In genomic region chr4:8353158-8353495, GRCh38 we compare ENCODE assay signal across 17 cellular contexts.
DNase-seq lines count a peak whose midpoint lies in the region; ATAC-seq and TF ChIP-seq lines count a peak whose summit lies in the region.
"Had no signal": no experiment of that assay in that cellular context is flagged by ENCODE, and none has a peak within 500 bp of the region (broad histone marks: within the 10 kb centered on the region; RNA-seq: fewer than 3 reads in every experiment).

No MANE protein-coding gene starts in this region.

- H3K23ac ChIP-seq in IMR-90 (ENCODE audit: low read depth, low read length): no peak overlapping the region

- H3K4me1 ChIP-seq in BLaER1 (peaks cover 86% of the 10 kb centered on the region), IMR-90 (ENCODE audit: control insufficient read depth, insufficient read depth, low read length) (peaks cover 16% of the 10 kb centered on the region), endodermal cell (ENCODE audit: control insufficient read depth, insufficient read depth, low read length) (no peaks in the 10 kb centered on the region)

- H3K9ac ChIP-seq in BLaER1 (no peak overlapping the region), IMR-90 (ENCODE audit: low read depth, low read length) (no peak overlapping the region), endodermal cell (ENCODE audit: extremely low read depth, low read length, poor library complexity, severe bottlenecking) (no peak overlapping the region)
- H3K9ac ChIP-seq: GM23248 had no signal

- H4K5ac ChIP-seq in IMR-90 (ENCODE audit: low read depth, low read length): no peak overlapping the region

- no peak overlapping the region for H2BK15ac ChIP-seq in IMR-90 (ENCODE audit: low read depth, low read length)

- peak overlapping the region; percentile 35; the same call in 1 of the 2 replicates for H3K27ac ChIP-seq in BLaER1
- no peak overlapping the region for H3K27ac ChIP-seq in IMR-90 (ENCODE audit: insufficient read depth, low read length)
- no peak overlapping the region for H3K27ac ChIP-seq in endodermal cell (ENCODE audit: low read depth, low read length)
- H3K27ac ChIP-seq: GM23248, HL-60, RWPE1 had no signal

- H3K27me3 ChIP-seq in BLaER1 (no peaks in the 10 kb centered on the region), IMR-90 (ENCODE audit: control insufficient read depth, insufficient read depth, low read length) (peaks cover 13% of the 10 kb centered on the region), endodermal cell (ENCODE audit: control insufficient read depth, insufficient read depth, low read length, poor library complexity, severe bottlenecking) (no peaks in the 10 kb centered on the region)
- H3K27me3 ChIP-seq: SJCRH30 had no signal

- no peak overlapping the region for H2BK120ac ChIP-seq in IMR-90 (ENCODE audit: low read depth, low read length)

- no peak overlapping the region for H2AK9ac ChIP-seq in IMR-90 (replicated peaks; ENCODE audit: low read depth, low read length, poor library complexity)

- H3K4ac ChIP-seq in IMR-90 (ENCODE audit: low read depth, low read length): no peak overlapping the region

- no peak overlapping the region for H3K27ac Mint-ChIP-seq in endodermal cell
- H3K27ac Mint-ChIP-seq in Calu3 (ENCODE audit: unreplicated experiment): no peak overlapping the region
- H3K27ac Mint-ChIP-seq: CD4-positive, alpha-beta memory T cell had no signal

- peaks cover 6% of the 10 kb centered on the region for H3K27me3 Mint-ChIP-seq in endodermal cell (ENCODE audit: insufficient read depth)
- no peaks in the 10 kb centered on the region for H3K27me3 Mint-ChIP-seq in Calu3 (ENCODE audit: unreplicated experiment)

- 0 out of 2 replicates have a peak overlapping the region, but pooled peaks have one; percentile 24 for H2AK5ac ChIP-seq in IMR-90 (ENCODE audit: low read depth, low read length)

- H3K79me1 ChIP-seq in IMR-90 (ENCODE audit: low read depth in 1 of 2, low read length in 2 of 2): no peaks in the 10 kb centered on the region

- no peak for TF ChIP-seq RAD21 in IMR-90 (IDR thresholded peaks at IDR 0.05; ENCODE audit: low read length)

- CTCF ChIA-PET in IMR-90 (lab: Yijun Ruan, JAX) (no interaction called here), Calu3 (lab: Charles Lee) (no interaction called here)

- intact Hi-C loops in IMR-90 (cut with micrococcal nuclease) (loop anchor here (5.0 kb wide), 1 partner anchor 76 kb away; no protein-coding TSS in a partner anchor), sciatic nerve (cut with DNase I) (no loop called here), Calu3 (cut with micrococcal nuclease; ENCODE audit: unreplicated experiment) (no loop called here)

- H3K18ac ChIP-seq in IMR-90 (ENCODE audit: low read depth, low read length): no peak overlapping the region

- dilution Hi-C loops in IMR-90 (cut with HindIII; ENCODE audit: low sequenced_read_pairs, unreplicated experiment): no loop called here

- no peak overlapping the region for H2AFZ ChIP-seq in IMR-90 (replicated peaks; ENCODE audit: low read length, poor library complexity)
- H2AFZ ChIP-seq: GM23248 had no signal

- TF ChIP-seq CTCF in IMR-90 (conservative IDR thresholded peaks at IDR 0.05; ENCODE audit: low read depth, low read length) (no peak), endodermal cell (conservative IDR thresholded peaks at IDR 0.05) (no peak), Calu3 (IDR thresholded peaks at IDR 0.05; ENCODE audit: unreplicated experiment) (no peak)

- no peak overlapping the region for H2BK5ac ChIP-seq in IMR-90 (ENCODE audit: low read depth, low read length, poor library complexity, severe bottlenecking)

- no peak overlapping the region for H3K56ac ChIP-seq in IMR-90 (ENCODE audit: extremely low read depth, insufficient read depth, low read length)

- H4K91ac ChIP-seq in IMR-90 (ENCODE audit: insufficient read depth, low read depth, low read length): no peak overlapping the region

- no peak for ATAC-seq in IMR-90 (ENCODE audit: low read depth)
- no peak for ATAC-seq in sciatic nerve

- H3K4me3 Mint-ChIP-seq in endodermal cell: no peak overlapping the region
- no peak overlapping the region for H3K4me3 Mint-ChIP-seq in Calu3 (ENCODE audit: low read depth, unreplicated experiment)
- H3K4me3 Mint-ChIP-seq: CD4-positive, alpha-beta memory T cell had no signal

- 84% methylated on average over 8 of the region's 8 CpGs; no CpG with 5 or more reads in 1 of the 2 experiments for WGBS in IMR-90 (ENCODE audit: extremely low coverage in 2 of 2, insufficient read length in 1 of 2), 2 experiments
- WGBS in endodermal cell (ENCODE audit: insufficient coverage in 1 of 2, insufficient read length in 1 of 2), 2 experiments: 94 to 95% methylated on average over 7 to 8 of the region's 8 CpGs

- no peak overlapping the region for H2BK20ac ChIP-seq in IMR-90 (ENCODE audit: low read depth, low read length)

- peaks cover 10% of the 10 kb centered on the region; the same call in 1 of the 2 replicates for H3K9me1 ChIP-seq in IMR-90 (ENCODE audit: insufficient read depth, low read length)

- H3K36me3 Mint-ChIP-seq in endodermal cell (ENCODE audit: low read depth) (no peaks in the 10 kb centered on the region), Calu3 (ENCODE audit: insufficient read depth, unreplicated experiment) (no peaks in the 10 kb centered on the region)
- H3K36me3 Mint-ChIP-seq: CD4-positive, alpha-beta memory T cell had no signal

- H3K4me2 ChIP-seq in BLaER1 (peak overlapping the region; percentile 88), IMR-90 (ENCODE audit: low read depth, low read length) (no peak overlapping the region)

- H3K4me3 ChIP-seq in BLaER1: peak overlapping the region; percentile 25; the same call in 1 of the 2 replicates
- no peak overlapping the region for H3K4me3 ChIP-seq in IMR-90 (ENCODE audit: insufficient read depth, low read depth, low read length)
- H3K4me3 ChIP-seq in endodermal cell (ENCODE audit: low read length): no peak overlapping the region
- H3K4me3 ChIP-seq: GM23248, SJCRH30 had no signal

- no peak overlapping the region for H4K8ac ChIP-seq in IMR-90 (ENCODE audit: low read depth in 2 of 2, low read length in 2 of 2)

- TF ChIP-seq POLR2A in IMR-90 (IDR thresholded peaks at IDR 0.05; ENCODE audit: low read depth, low read length): no peak

- peak overlapping the region; percentile 50; the same call in 1 of the 2 replicates for H3K14ac ChIP-seq in IMR-90 (replicated peaks; ENCODE audit: low read depth, low read length)

- peaks cover 26% of the 10 kb centered on the region for H4K20me1 ChIP-seq in BLaER1
- no peaks in the 10 kb centered on the region for H4K20me1 ChIP-seq in IMR-90 (ENCODE audit: insufficient read depth, low read length)

- no peaks in the 10 kb centered on the region for H3K9me3 ChIP-seq in BLaER1
- H3K9me3 ChIP-seq in IMR-90 (ENCODE audit: control insufficient read depth, insufficient read depth, low read length): no peaks in the 10 kb centered on the region
- H3K9me3 ChIP-seq in endodermal cell (ENCODE audit: control insufficient read depth, low read length): no peaks in the 10 kb centered on the region
- H3K9me3 ChIP-seq: SJCRH30 had no signal

- H3K36me3 ChIP-seq in BLaER1 (no peaks in the 10 kb centered on the region), IMR-90 (ENCODE audit: control insufficient read depth, insufficient read depth, low read length) (no peaks in the 10 kb centered on the region), endodermal cell (ENCODE audit: control insufficient read depth, insufficient read depth, low read length) (no peaks in the 10 kb centered on the region)
- H3K36me3 ChIP-seq: SJCRH30 had no signal

- no peaks in the 10 kb centered on the region for H3K9me3 Mint-ChIP-seq in endodermal cell
- no peaks in the 10 kb centered on the region for H3K9me3 Mint-ChIP-seq in Calu3 (ENCODE audit: low read depth, unreplicated experiment)

- H3K4me1 Mint-ChIP-seq in endodermal cell: peaks cover 10% of the 10 kb centered on the region
- H3K4me1 Mint-ChIP-seq in Calu3 (ENCODE audit: low read depth, unreplicated experiment): peaks cover 21% of the 10 kb centered on the region
- H3K4me1 Mint-ChIP-seq: CD4-positive, alpha-beta memory T cell had no signal

- BruUV-seq in IMR-90 (replicated peaks; lab: Mats Ljungman, UMichigan): no TSS peak
- BruUV-seq in Calu3 (replicated peaks; lab: Mats Ljungman, UMichigan): no TSS peak

- POLR2A ChIA-PET in IMR-90 (lab: Charles Lee; ENCODE audit: unreplicated experiment): no interaction called here

- DNase-seq in IMR-90: no peak
- DNase-seq in endodermal cell: peak; percentile 25
- peak; percentile 27 for DNase-seq in sciatic nerve (ENCODE audit: low spot score)
- DNase-seq in activated CD4-positive, CD25-positive, alpha-beta regulatory T cell (lab: John Stamatoyannopoulos, UW): no peak
- DNase-seq in Calu3: no peak
- DNase-seq in SHP77 (lab: John Stamatoyannopoulos, UW): no peak
- no peak for DNase-seq in activated CD8-positive, alpha-beta memory T cell treated with anti-CD3 and anti-CD28 coated beads for 24 hours
- DNase-seq: CD4-positive, alpha-beta memory T cell; DMS79; GM23248; NCI-H2029; NCI-H2171; NCI-H446; SJCRH30 had no signal

- in situ Hi-C loops in IMR-90 (cut with MboI; ENCODE audit: low sequenced_read_pairs): no loop called here

TF ChIP-seq in IMR-90, 13 proteins besides CTCF, POLR2A, EP300 and RAD21 (continues in another document):
- TF ChIP-seq NFE2L2 (IDR thresholded peaks at IDR 0.05; ENCODE audit: low read depth, low read length) (no peak), MAFK (IDR thresholded peaks at IDR 0.05; ENCODE audit: low read depth, low read length) (no peak), CHD1 (IDR thresholded peaks at IDR 0.05; ENCODE audit: low read depth, low read length) (no peak), RCOR1 (IDR thresholded peaks at IDR 0.05; ENCODE audit: insufficient replicate concordance, low read length) (no peak), MAZ (IDR thresholded peaks at IDR 0.05; ENCODE audit: borderline replicate concordance, low read depth, low read length) (no peak), USF2 (IDR thresholded peaks at IDR 0.05; ENCODE audit: low read depth, low read length) (no peak), FOS (IDR thresholded peaks at IDR 0.05; ENCODE audit: low read depth, low read length) (no peak), RFX5 (IDR thresholded peaks at IDR 0.05; ENCODE audit: low read depth, low read length) (no peak)

Comparison
In these comparisons a context has a peak if more than half of its experiments do, and no peak if none do; other contexts are left out.
1. DNase-seq: peak in endodermal cell (single experiment) and sciatic nerve (single experiment); none in IMR-90 (single experiment), activated CD4-positive, CD25-positive, alpha-beta regulatory T cell (0 of 4), Calu3 (single experiment), SHP77 (0 of 2) and activated CD8-positive, alpha-beta memory T cell treated with anti-CD3 and anti-CD28 coated beads for 24 hours (single experiment).